21 cellular contexts compared by ENCODE assay signal in genomic region chr2:102122909-102123308, GRCh38. TPM values are rescaled to one million over a fixed set of nuclear protein-coding genes. Genes with fewer than 3 reads are reported as not detected.
DNase-seq lines count a peak whose midpoint lies in the region; ATAC-seq and TF ChIP-seq lines count a peak whose summit lies in the region.
"Had no signal": no experiment of that assay in that cellular context is flagged by ENCODE, and none has a peak within 500 bp of the region (broad histone marks: within the 10 kb centered on the region; RNA-seq: fewer than 3 reads in every experiment).

No MANE protein-coding gene starts in this region.

- no peaks in the 10 kb centered on the region for H3K27me3 ChIP-seq in transverse colon
- H3K27me3 ChIP-seq: ovary had no signal

- H3K4me1 Mint-ChIP-seq in chondrocyte (ENCODE audit: low read depth), result peaks cover 54% of the 10 kb centered on the region
- peaks cover 47% of the 10 kb centered on the region for H3K4me1 Mint-ChIP-seq in osteocyte (ENCODE audit: unreplicated experiment)
- H3K4me1 Mint-ChIP-seq: B cell, endodermal cell, naive B cell had no signal

- no peak for TF ChIP-seq CTCF in LNCaP clone FGC (IDR thresholded peaks at IDR 0.05; ENCODE audit: control insufficient read depth, extremely low read depth, insufficient read depth)
- TF ChIP-seq CTCF in chondrocyte (IDR thresholded peaks at IDR 0.05), result no peak
- no peak for TF ChIP-seq CTCF in osteocyte (IDR thresholded peaks at IDR 0.05)
- no peak for TF ChIP-seq CTCF in transverse colon (IDR thresholded peaks at IDR 0.05)

- WGBS in transverse colon (ENCODE audit: low coverage in 1 of 2), 2 donors, result 46 to 57% methylated on average over 1 of the region's 1 CpG

- no peak for TF ChIP-seq EP300 in transverse colon (IDR thresholded peaks at IDR 0.05; ENCODE audit: low read depth)

- no peak overlapping the region for H3K4me3 ChIP-seq in LNCaP clone FGC (ENCODE audit: low read depth, low read length)
- no peak overlapping the region for H3K4me3 ChIP-seq in transverse colon
- H3K4me3 ChIP-seq: ovary had no signal

- intact Hi-C loops in transverse colon (cut with DNase I; ENCODE audit: low total_unique reads), result no loop called here

- DNase-seq in LNCaP clone FGC (ENCODE audit: low read depth) (peak; percentile 59), chondrocyte (ENCODE audit: low spot score) (no peak), osteocyte (ENCODE audit: extremely low spot score, unreplicated experiment) (no peak), transverse colon (no peak)
- no peak for DNase-seq in activated naive CD4-positive, alpha-beta T cell treated with anti-CD3 and anti-CD28 coated beads, Interleukin-2, amount 50 U/mL, for 16 hours
- DNase-seq: activated CD4-positive, alpha-beta memory T cell treated with anti-CD3 and anti-CD28 coated beads for 36 hours; activated naive CD4-positive, alpha-beta T cell; COR-L47; DND-41; endodermal cell; head of caudate nucleus; naive B cell; NCI-H1105; NCI-H524 treated with DMSO at 0.1 percent for 48 hours; ovary; SHP77 treated with DMSO at 0.1 percent for 48 hours; stimulated activated CD4-positive, alpha-beta T cell treated with anti-CD3 and anti-CD28 coated beads, Interleukin-4, amount 100 ng/mL, for 24 hours; T-helper 2 cell had no signal

- in situ Hi-C loops in transverse colon (cut with MboI; ENCODE audit: low pct_ligation_motif_present in 1 of 4, low pct_unique_long_range_greater_than_20kb in 1 of 4, low sequenced_read_pairs in 3 of 4), result no loop called here

- ATAC-seq in GM18873 (IDR thresholded peaks at IDR 0.05; ENCODE audit: low FRiP score, unreplicated experiment) (no peak), HG03520 (IDR thresholded peaks at IDR 0.05; ENCODE audit: unreplicated experiment) (no peak)

- H3K27ac Mint-ChIP-seq in chondrocyte (ENCODE audit: unreplicated experiment) (peak overlapping the region; percentile 94), osteocyte (ENCODE audit: unreplicated experiment) (peak overlapping the region; percentile 93)
- H3K27ac Mint-ChIP-seq: activated CD4-positive, alpha-beta memory T cell treated with anti-CD3 and anti-CD28 coated beads for 36 hours; B cell; endodermal cell; naive B cell had no signal

- H3K9me3 Mint-ChIP-seq in chondrocyte (ENCODE audit: low read depth) (no peaks in the 10 kb centered on the region), osteocyte (ENCODE audit: unreplicated experiment) (no peaks in the 10 kb centered on the region)
- H3K9me3 Mint-ChIP-seq: endodermal cell had no signal

- H3K9me3 ChIP-seq in transverse colon, result no peaks in the 10 kb centered on the region
- H3K9me3 ChIP-seq: ovary had no signal

- H3K4me1 ChIP-seq in transverse colon, result peaks cover 4 to 41% (median 13%) of the 10 kb centered on the region in 4 donors

- peak overlapping the region; percentile 39 to 68 (median 60) for H3K27ac ChIP-seq in transverse colon
- H3K27ac ChIP-seq: ovary had no signal

- no peak overlapping the region for H3K4me3 Mint-ChIP-seq in chondrocyte (ENCODE audit: unreplicated experiment)
- H3K4me3 Mint-ChIP-seq in osteocyte (ENCODE audit: unreplicated experiment), result no peak overlapping the region
- H3K4me3 Mint-ChIP-seq: activated CD4-positive, alpha-beta memory T cell treated with anti-CD3 and anti-CD28 coated beads for 36 hours; B cell; endodermal cell; naive B cell had no signal

- no peak for TF ChIP-seq POLR2A in transverse colon (IDR thresholded peaks at IDR 0.05)

- H3K36me3 ChIP-seq in transverse colon, result no peaks in the 10 kb centered on the region
- H3K36me3 ChIP-seq: ovary had no signal

- H3K36me3 Mint-ChIP-seq in chondrocyte (ENCODE audit: low read depth), result no peaks in the 10 kb centered on the region
- peaks cover 2% of the 10 kb centered on the region for H3K36me3 Mint-ChIP-seq in osteocyte (ENCODE audit: unreplicated experiment)
- H3K36me3 Mint-ChIP-seq: naive B cell had no signal

- H3K27me3 Mint-ChIP-seq in chondrocyte (ENCODE audit: low read depth) (no peaks in the 10 kb centered on the region), osteocyte (ENCODE audit: unreplicated experiment) (no peaks in the 10 kb centered on the region)

RNA-seq across cellular contexts. Expression of gene IL1R1, which starts 19.6 kb away (rescaled TPM):
- total RNA-seq in chondrocyte (22.0 to 53.7 TPM (median 22.9 TPM) in 3 replicates), osteocyte (56.3 and 59.8 TPM in 2 replicates), transverse colon (10 to 100 TPM; 20.2 to 58.0 (median 36.2) TPM)
- total RNA-seq: B cell had no signal
